Comparison of ENCODE assay signal across 32 cellular contexts in the genomic region with DNA sequence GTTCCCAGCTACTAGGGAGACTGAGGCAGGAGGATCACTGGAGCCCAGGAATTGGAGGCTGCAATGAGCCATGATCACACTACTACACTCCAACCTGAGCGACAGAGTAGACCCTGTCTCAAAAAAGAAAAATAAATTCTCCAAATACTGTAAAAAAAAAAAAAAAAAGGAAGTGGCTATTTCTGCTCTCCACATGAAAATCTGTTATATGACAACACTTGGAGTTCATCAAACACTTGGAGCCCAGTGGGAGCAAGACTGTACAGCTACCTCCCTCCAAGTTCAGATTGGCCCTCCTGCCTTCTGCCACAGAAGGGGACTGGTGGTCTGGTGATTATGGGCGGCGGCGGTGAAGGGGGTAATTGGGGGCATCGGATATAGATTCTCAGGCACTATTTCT. TPM values are rescaled to one million over a fixed set of nuclear protein-coding genes. Genes with fewer than 3 reads are reported as not detected.
"Had no signal": no experiment of that assay in that cellular context is flagged by ENCODE, and none has a peak within 500 bp of the region (broad histone marks: within the 10 kb centered on the region; RNA-seq: fewer than 3 reads in every experiment).

No MANE protein-coding gene starts in this region.

- H3K4me1 ChIP-seq: ascending aorta, colonic mucosa, gastrocnemius medialis, testis, uterus had no signal

- H3K27ac ChIP-seq: ascending aorta, cardiac muscle cell, colonic mucosa, dorsolateral prefrontal cortex, gastrocnemius medialis, hepatocyte, spleen, testis, uterus had no signal

- H3K27ac Mint-ChIP-seq: activated CD4-positive, alpha-beta memory T cell treated with anti-CD3 and anti-CD28 coated beads, Interleukin-2, amount 10 ng/mL, durations not matched to agents 7 days and 5 days; activated CD4-positive, alpha-beta T cell treated with anti-CD3 and anti-CD28 coated beads, Interleukin-2, amount 10 ng/mL, durations not matched to agents 7 days and 5 days; activated naive CD4-positive, alpha-beta T cell treated with anti-CD3 and anti-CD28 coated beads, Interleukin-2, amount 10 ng/mL, durations not matched to agents 7 days and 5 days; activated naive CD8-positive, alpha-beta T cell treated with anti-CD3 and anti-CD28 coated beads, Interleukin-2, amount 10 ng/mL, durations not matched to agents 7 days and 5 days; activated T-cell treated with anti-CD3 and anti-CD28 coated beads, Interleukin-2, amount 50 U/mL, for 24 hours; brain; effector memory CD8-positive, alpha-beta T cell; natural killer cell treated with Interleukin-12 subunit alpha and Interleukin-12 subunit beta and Interleukin-15 and Interleukin-18, amount 100 ng/mL, for 72 hours had no signal

- H3K36me3 ChIP-seq: ascending aorta, cardiac muscle cell, colonic mucosa, gastrocnemius medialis, spleen, uterus had no signal

- H3K9me3 ChIP-seq: ascending aorta, colonic mucosa, gastrocnemius medialis, mucosa of descending colon, testis had no signal

- H3K79me2 ChIP-seq: hepatocyte had no signal

- H3K36me3 Mint-ChIP-seq: activated naive CD4-positive, alpha-beta T cell treated with anti-CD3 and anti-CD28 coated beads, Interleukin-2, amount 10 ng/mL, durations not matched to agents 7 days and 5 days; activated naive CD8-positive, alpha-beta T cell treated with anti-CD3 and anti-CD28 coated beads, Interleukin-2, amount 10 ng/mL, durations not matched to agents 7 days and 5 days; natural killer cell treated with Interleukin-12 subunit alpha and Interleukin-12 subunit beta and Interleukin-15 and Interleukin-18, amount 100 ng/mL, for 72 hours had no signal

- DNase-seq: activated CD4-positive, alpha-beta memory T cell treated with anti-CD3 and anti-CD28 coated beads, Interleukin-2, amount 10 ng/mL, durations not matched to agents 7 days and 5 days; activated CD4-positive, alpha-beta T cell treated with anti-CD3 and anti-CD28 coated beads for 1 hour; activated CD4-positive, alpha-beta T cell treated with anti-CD3 and anti-CD28 coated beads, Interleukin-2, amount 10 ng/mL, durations not matched to agents 7 days and 5 days; activated CD8-positive, alpha-beta memory T cell treated with anti-CD3 and anti-CD28 coated beads, Interleukin-2, amount 50 U/mL, for 48 hours; activated gamma-delta T cell; activated naive CD4-positive, alpha-beta T cell treated with anti-CD3 and anti-CD28 coated beads, Interleukin-2, amount 10 ng/mL, durations not matched to agents 7 days and 5 days; activated naive CD8-positive, alpha-beta T cell treated with anti-CD3 and anti-CD28 coated beads, Interleukin-2, amount 10 ng/mL, durations not matched to agents 7 days and 5 days; activated T-cell treated with anti-CD3 and anti-CD28 coated beads, Interleukin-2, amount 50 U/mL, for 24 hours; cerebellar nuclear complex; colonic mucosa; dorsolateral prefrontal cortex; effector memory CD8-positive, alpha-beta T cell; erythroblast; gastrocnemius medialis; glutamatergic neuron; islet precursor cell; left ventricle myocardium superior; mucosa of descending colon; right cardiac atrium; stimulated activated naive CD4-positive, alpha-beta T cell treated with Interleukin-2 at 50 U/mL for 16 hours; testis; trophoblast cell; uterus had no signal

- H3K4me3 Mint-ChIP-seq: activated CD4-positive, alpha-beta memory T cell treated with anti-CD3 and anti-CD28 coated beads, Interleukin-2, amount 10 ng/mL, durations not matched to agents 7 days and 5 days; activated CD4-positive, alpha-beta T cell treated with anti-CD3 and anti-CD28 coated beads, Interleukin-2, amount 10 ng/mL, durations not matched to agents 7 days and 5 days; activated naive CD4-positive, alpha-beta T cell treated with anti-CD3 and anti-CD28 coated beads, Interleukin-2, amount 10 ng/mL, durations not matched to agents 7 days and 5 days; activated naive CD8-positive, alpha-beta T cell treated with anti-CD3 and anti-CD28 coated beads, Interleukin-2, amount 10 ng/mL, durations not matched to agents 7 days and 5 days; activated T-cell treated with anti-CD3 and anti-CD28 coated beads, Interleukin-2, amount 50 U/mL, for 24 hours; brain; effector memory CD8-positive, alpha-beta T cell; natural killer cell treated with Interleukin-12 subunit alpha and Interleukin-12 subunit beta and Interleukin-15 and Interleukin-18, amount 100 ng/mL, for 72 hours had no signal

- H2AFZ ChIP-seq: hepatocyte had no signal

- ATAC-seq: effector memory CD8-positive, alpha-beta T cell; gastrocnemius medialis; left ventricle myocardium superior; mucosa of descending colon; natural killer cell treated with Interleukin-12 subunit alpha and Interleukin-12 subunit beta and Interleukin-15 and Interleukin-18, amount 100 ng/mL, for 72 hours; right cardiac atrium had no signal

- H3K9me3 Mint-ChIP-seq: activated CD4-positive, alpha-beta memory T cell treated with anti-CD3 and anti-CD28 coated beads, Interleukin-2, amount 10 ng/mL, durations not matched to agents 7 days and 5 days; activated CD4-positive, alpha-beta T cell treated with anti-CD3 and anti-CD28 coated beads, Interleukin-2, amount 10 ng/mL, durations not matched to agents 7 days and 5 days; activated naive CD4-positive, alpha-beta T cell treated with anti-CD3 and anti-CD28 coated beads, Interleukin-2, amount 10 ng/mL, durations not matched to agents 7 days and 5 days; activated naive CD8-positive, alpha-beta T cell treated with anti-CD3 and anti-CD28 coated beads, Interleukin-2, amount 10 ng/mL, durations not matched to agents 7 days and 5 days; effector memory CD8-positive, alpha-beta T cell; natural killer cell treated with Interleukin-12 subunit alpha and Interleukin-12 subunit beta and Interleukin-15 and Interleukin-18, amount 100 ng/mL, for 72 hours had no signal

- H3K27me3 ChIP-seq: ascending aorta, cardiac muscle cell, colonic mucosa, gastrocnemius medialis, hepatocyte, testis, uterus had no signal

- H3K4me3 ChIP-seq: ascending aorta, cardiac muscle cell, colonic mucosa, dorsolateral prefrontal cortex, gastrocnemius medialis, hepatocyte, mucosa of descending colon, spleen, testis, uterus had no signal

- H3K4me2 ChIP-seq: hepatocyte had no signal

- H3K4me1 Mint-ChIP-seq: activated CD4-positive, alpha-beta memory T cell treated with anti-CD3 and anti-CD28 coated beads, Interleukin-2, amount 10 ng/mL, durations not matched to agents 7 days and 5 days; activated CD4-positive, alpha-beta T cell treated with anti-CD3 and anti-CD28 coated beads, Interleukin-2, amount 10 ng/mL, durations not matched to agents 7 days and 5 days; activated naive CD4-positive, alpha-beta T cell treated with anti-CD3 and anti-CD28 coated beads, Interleukin-2, amount 10 ng/mL, durations not matched to agents 7 days and 5 days; activated naive CD8-positive, alpha-beta T cell treated with anti-CD3 and anti-CD28 coated beads, Interleukin-2, amount 10 ng/mL, durations not matched to agents 7 days and 5 days; brain had no signal

RNA-seq across cellular contexts. Expression of a gene that starts 9.0 kb away (rescaled TPM):
- total RNA-seq: activated CD4-positive, alpha-beta memory T cell treated with anti-CD3 and anti-CD28 coated beads, Interleukin-2, amount 10 ng/mL, durations not matched to agents 7 days and 5 days; activated CD4-positive, alpha-beta T cell treated with anti-CD3 and anti-CD28 coated beads, Interleukin-2, amount 10 ng/mL, durations not matched to agents 7 days and 5 days; activated naive CD8-positive, alpha-beta T cell treated with anti-CD3 and anti-CD28 coated beads, Interleukin-2, amount 10 ng/mL, durations not matched to agents 7 days and 5 days; ascending aorta; cardiac muscle cell; gastrocnemius medialis; hepatocyte; left ventricle myocardium superior; mesenteric fat pad; myocyte; natural killer cell treated with Interleukin-12 subunit alpha and Interleukin-12 subunit beta and Interleukin-15 and Interleukin-18, amount 100 ng/mL, for 72 hours; omental fat pad; spleen had no signal
- polyA plus RNA-seq: cardiac muscle cell, hepatocyte, right cardiac atrium, spleen had no signal
